ENCODE assay signal across 12 cellular contexts in genomic region chr11:76074178-76075112, GRCh38.
DNase-seq lines count a peak whose midpoint lies in the region; ATAC-seq and TF ChIP-seq lines count a peak whose summit lies in the region.
"Had no signal": no experiment of that assay in that cellular context is flagged by ENCODE, and none has a peak within 500 bp of the region (broad histone marks: within the 10 kb centered on the region; RNA-seq: fewer than 3 reads in every experiment).

No MANE protein-coding gene starts in this region.

- no peaks in the 10 kb centered on the region for H3K27me3 Mint-ChIP-seq in naive B cell
- H3K27me3 Mint-ChIP-seq in activated CD4-positive, alpha-beta T cell treated with anti-CD3 and anti-CD28 coated beads, Interleukin-2, amount 10 ng/mL, durations not matched to agents 24 days and 14 days, result no peaks in the 10 kb centered on the region

- H3K27me3 ChIP-seq in upper lobe of left lung, result no peaks in the 10 kb centered on the region

- no peaks in the 10 kb centered on the region for H3K36me3 ChIP-seq in upper lobe of left lung

- no peak for TF ChIP-seq CTCF in upper lobe of left lung (IDR thresholded peaks at IDR 0.05)

- no peak for ATAC-seq in naive B cell (ENCODE audit: low read depth in 2 of 2)
- ATAC-seq in upper lobe of left lung (ENCODE audit: low FRiP score in 2 of 2), result no peak

- H3K4me3 Mint-ChIP-seq in naive B cell, result peak overlapping the region in 1 of 8 donors; percentile 3
- no peak overlapping the region for H3K4me3 Mint-ChIP-seq in activated CD4-positive, alpha-beta T cell treated with anti-CD3 and anti-CD28 coated beads, Interleukin-2, amount 10 ng/mL, durations not matched to agents 24 days and 14 days

- WGBS in upper lobe of left lung, 2 donors, result 38 to 48% methylated on average over 1 of the region's 1 CpG

- peak overlapping the region in 5 of 6 donors; percentile 13 to 88 (median 64) for H3K27ac Mint-ChIP-seq in naive B cell
- H3K27ac Mint-ChIP-seq in activated CD4-positive, alpha-beta T cell treated with anti-CD3 and anti-CD28 coated beads, Interleukin-2, amount 10 ng/mL, durations not matched to agents 24 days and 14 days, result no peak overlapping the region

- peaks cover 28 to 32% of the 10 kb centered on the region in 2 donors for H3K36me3 Mint-ChIP-seq in naive B cell
- peaks cover 4% of the 10 kb centered on the region for H3K36me3 Mint-ChIP-seq in activated CD4-positive, alpha-beta T cell treated with anti-CD3 and anti-CD28 coated beads, Interleukin-2, amount 10 ng/mL, durations not matched to agents 24 days and 14 days (ENCODE audit: low read depth)

- H3K4me3 ChIP-seq in upper lobe of left lung, result no peak overlapping the region

- intact Hi-C loops in activated CD4-positive, alpha-beta T cell treated with anti-CD3 and anti-CD28 coated beads, Interleukin-2, amount 10 ng/mL, durations not matched to agents 24 days and 14 days (cut with micrococcal nuclease), result no loop called here

- peaks cover 0 to 8% (median 0%) of the 10 kb centered on the region in 7 donors for H3K9me3 Mint-ChIP-seq in naive B cell
- H3K9me3 Mint-ChIP-seq in activated CD4-positive, alpha-beta T cell treated with anti-CD3 and anti-CD28 coated beads, Interleukin-2, amount 10 ng/mL, durations not matched to agents 24 days and 14 days, result no peaks in the 10 kb centered on the region

- H3K27ac ChIP-seq in upper lobe of left lung, result peak overlapping the region in 1 of 4 donors; percentile 5

- H3K4me1 Mint-ChIP-seq in naive B cell, result peaks cover 41 to 76% (median 58%) of the 10 kb centered on the region in 3 donors
- H3K4me1 Mint-ChIP-seq in activated CD4-positive, alpha-beta T cell treated with anti-CD3 and anti-CD28 coated beads, Interleukin-2, amount 10 ng/mL, durations not matched to agents 24 days and 14 days, result no peaks in the 10 kb centered on the region

- no peak for TF ChIP-seq POLR2A in upper lobe of left lung (IDR thresholded peaks at IDR 0.05)

- no peaks in the 10 kb centered on the region for H3K9me3 ChIP-seq in upper lobe of left lung

- peaks cover 10 to 23% (median 16%) of the 10 kb centered on the region in 4 donors for H3K4me1 ChIP-seq in upper lobe of left lung

- DNase-seq in DMS153 treated with DMSO at 0.1 percent for 48 hours (lab: John Stamatoyannopoulos, UW; ENCODE audit: unreplicated experiment) (peak; percentile 19), NCI-H146 treated with DMSO at 0.1 percent for 48 hours (lab: John Stamatoyannopoulos, UW; ENCODE audit: unreplicated experiment) (peak; percentile 51), dermis blood vessel endothelial cell (peak; percentile 52), naive B cell (no peak), A172 (ENCODE audit: low spot score) (no peak), upper lobe of left lung (no peak), NCI-H1105 treated with DMSO at 0.1 percent for 48 hours (lab: John Stamatoyannopoulos, UW) (no peak)
- no peak for DNase-seq in activated CD4-positive, alpha-beta T cell treated with anti-CD3 and anti-CD28 coated beads, Interleukin-2, amount 10 ng/mL, durations not matched to agents 24 days and 14 days
- DNase-seq: aorta; DND-41; NCI-H1694; stimulated activated naive CD4-positive, alpha-beta T cell treated with Interleukin-2 at 50 U/mL for 16 hours had no signal

- no peak for TF ChIP-seq EP300 in upper lobe of left lung (IDR thresholded peaks at IDR 0.05)

Comparison
In these comparisons a context has a peak if more than half of its experiments do, and no peak if none do; other contexts are left out.
1. DNase-seq: peak in DMS153 treated with DMSO at 0.1 percent for 48 hours (single experiment), NCI-H146 treated with DMSO at 0.1 percent for 48 hours (single experiment) and dermis blood vessel endothelial cell (single experiment); none in naive B cell (single experiment), A172 (single experiment), upper lobe of left lung (0 of 2), activated CD4-positive, alpha-beta T cell treated with anti-CD3 and anti-CD28 coated beads, Interleukin-2, amount 10 ng/mL, durations not matched to agents 24 days and 14 days (single experiment) and NCI-H1105 treated with DMSO at 0.1 percent for 48 hours (single experiment).